Comparison of ENCODE assay signal across 11 cellular contexts in genomic region chr7:146858690-146859089, GRCh38.
"Had no signal": no experiment of that assay in that cellular context is flagged by ENCODE, and none has a peak within 500 bp of the region (broad histone marks: within the 10 kb centered on the region; RNA-seq: fewer than 3 reads in every experiment).

No MANE protein-coding gene starts in this region.

- H3K9me3 ChIP-seq: HAP-1 had no signal

- H3K9ac ChIP-seq: GM23248 had no signal

- H3K36me3 ChIP-seq: HAP-1 had no signal

- ATAC-seq: GM23338, HCT116 had no signal

- H3K4me3 ChIP-seq: GM23248, GM23338, HAP-1 had no signal

- H2AFZ ChIP-seq: GM23248, GM23338 had no signal

- DNase-seq: GM23248, GOT3, H7, H9, HCEC 1CT, HFFc6 had no signal

- H3K27ac ChIP-seq: GM23248 had no signal

- FAIRE-seq: H1, H54 had no signal

- H3K4me2 ChIP-seq: GM23338 had no signal
